1 cellular context compared by ENCODE assay signal in genomic region chr20:41339957-41340326, GRCh38.
TF ChIP-seq lines count a peak whose summit lies in the region.

No MANE protein-coding gene starts in this region.

TF ChIP-seq in GM23338, 12 proteins besides CTCF, POLR2A, EP300 and RAD21 (continued from another document):
- TF ChIP-seq ZNF462 (CRISPR knock-in tag; IDR thresholded peaks at IDR 0.05) (no peak), POLR2AphosphoS5 (IDR thresholded peaks at IDR 0.05; ENCODE audit: low read depth) (no peak), EZH2phosphoT487 (IDR thresholded peaks at IDR 0.05; ENCODE audit: unreplicated experiment) (no peak), NANOG (IDR thresholded peaks at IDR 0.05; ENCODE audit: borderline replicate concordance) (no peak), JUNB (IDR thresholded peaks at IDR 0.05; ENCODE audit: unreplicated experiment) (no peak)
